ENCODE assay signal across 17 cellular contexts in the genomic region with DNA sequence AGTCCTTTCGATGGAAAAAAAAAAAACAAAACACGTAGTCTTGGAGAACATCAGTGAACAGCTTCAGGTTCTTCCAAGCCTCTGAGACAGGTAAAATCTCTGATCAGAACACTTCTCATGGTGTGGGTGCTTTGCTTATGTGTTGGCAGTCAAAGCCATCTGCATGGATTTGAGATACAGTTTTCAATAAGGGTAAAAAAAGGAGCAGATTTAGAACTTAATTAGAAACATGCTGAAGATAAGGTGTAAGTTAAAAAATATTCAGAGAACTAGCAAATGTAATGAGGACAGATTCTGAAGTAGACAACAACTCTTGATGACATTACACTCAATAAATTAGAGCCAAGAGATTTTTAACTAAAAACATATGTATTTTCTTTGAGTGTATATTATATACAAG.
DNase-seq lines count a peak whose midpoint lies in the region; ATAC-seq and TF ChIP-seq lines count a peak whose summit lies in the region.
"Had no signal": no experiment of that assay in that cellular context is flagged by ENCODE, and none has a peak within 500 bp of the region (broad histone marks: within the 10 kb centered on the region; RNA-seq: fewer than 3 reads in every experiment).

No MANE protein-coding gene starts in this region.

- H3K4me3 Mint-ChIP-seq in GM23338: no peak overlapping the region
- H3K4me3 Mint-ChIP-seq: B cell; CD4-positive, alpha-beta T cell; CD8-positive, alpha-beta T cell had no signal

- no peak overlapping the region for H3K4me3 ChIP-seq in GM23338
- H3K4me3 ChIP-seq: A549; BLaER1 treated with 17β-estradiol and CSF1 and Interleukin-3, amounts not matched to agents 10 nM and 100 nM had no signal

- H3K9me3 Mint-ChIP-seq in GM23338: no peaks in the 10 kb centered on the region

- no peak overlapping the region for H3K27ac Mint-ChIP-seq in GM23338
- H3K27ac Mint-ChIP-seq: B cell; CD4-positive, alpha-beta T cell; CD8-positive, alpha-beta T cell had no signal

- H3K36me3 Mint-ChIP-seq in GM23338 (ENCODE audit: low read depth): no peaks in the 10 kb centered on the region
- H3K36me3 Mint-ChIP-seq: CD8-positive, alpha-beta T cell had no signal

- no peaks in the 10 kb centered on the region for H3K27me3 ChIP-seq in GM23338 (ENCODE audit: insufficient read depth)
- H3K27me3 ChIP-seq: BLaER1 treated with 17β-estradiol and CSF1 and Interleukin-3, amounts not matched to agents 10 nM and 100 nM had no signal

- H3K4me2 ChIP-seq in GM23338: no peak overlapping the region
- H3K4me2 ChIP-seq: A549; BLaER1 treated with 17β-estradiol and CSF1 and Interleukin-3, amounts not matched to agents 10 nM and 100 nM had no signal

- H4K20me1 ChIP-seq in GM23338 (replicated peaks; ENCODE audit: insufficient read depth): no peaks in the 10 kb centered on the region
- H4K20me1 ChIP-seq: BLaER1 treated with 17β-estradiol and CSF1 and Interleukin-3, amounts not matched to agents 10 nM and 100 nM had no signal

- no peak for ATAC-seq in GM23338
- ATAC-seq in SK-N-SH treated with all-trans-retinoic acid at 6 μM for 48 hours: no peak
- no peak for ATAC-seq in stimulated activated naive CD8-positive, alpha-beta T cell treated with anti-CD3 and anti-CD28 coated beads, Interleukin-15, Interleukin-2, amounts not matched to agents 100 U/mL and 50 U/mL, for 24 hours
- ATAC-seq in GM21360 (IDR thresholded peaks at IDR 0.05; ENCODE audit: unreplicated experiment): no peak
- ATAC-seq: A549; CD8-positive, alpha-beta T cell had no signal

- no peaks in the 10 kb centered on the region for H3K4me1 ChIP-seq in GM23338 (ENCODE audit: insufficient read depth)
- H3K4me1 ChIP-seq: A549; BLaER1 treated with 17β-estradiol and CSF1 and Interleukin-3, amounts not matched to agents 10 nM and 100 nM; Caco-2 had no signal

- H3K9me2 ChIP-seq in GM23338 (ENCODE audit: insufficient read depth): no peaks in the 10 kb centered on the region; the same call in 1 of the 2 replicates

- TF ChIP-seq CTCF in GM23338 (conservative IDR thresholded peaks at IDR 0.05; ENCODE audit: low read depth in 2 of 2): no peak

- H3K4me1 Mint-ChIP-seq in GM23338: no peaks in the 10 kb centered on the region
- H3K4me1 Mint-ChIP-seq: B cell had no signal

- no peaks in the 10 kb centered on the region for H3K79me2 ChIP-seq in GM23338 (replicated peaks; ENCODE audit: insufficient read depth)

- H2AFZ ChIP-seq in GM23338: peak overlapping the region; percentile 41; the same call in 1 of the 2 replicates

- H3K27ac ChIP-seq in GM23338 (ENCODE audit: low read depth): no peak overlapping the region
- H3K27ac ChIP-seq: 22Rv1; A549; BLaER1 treated with 17β-estradiol and CSF1 and Interleukin-3, amounts not matched to agents 10 nM and 100 nM; C4-2B had no signal

- H3K27me3 Mint-ChIP-seq in GM23338 (ENCODE audit: insufficient read depth, low read depth, poor library complexity): no peaks in the 10 kb centered on the region
- H3K27me3 Mint-ChIP-seq: B cell; CD4-positive, alpha-beta T cell had no signal

- no peaks in the 10 kb centered on the region for H3F3A ChIP-seq in GM23338 (replicated peaks; ENCODE audit: low read depth)

- H3K36me3 ChIP-seq in GM23338 (ENCODE audit: insufficient read depth): no peaks in the 10 kb centered on the region
- H3K36me3 ChIP-seq: BLaER1 treated with 17β-estradiol and CSF1 and Interleukin-3, amounts not matched to agents 10 nM and 100 nM had no signal

- DNase-seq in GM23338 (ENCODE audit: low spot score) (no peak), SK-N-DZ (ENCODE audit: low spot score) (peak; percentile 93)
- no peak for DNase-seq in stimulated activated naive CD8-positive, alpha-beta T cell treated with anti-CD3 and anti-CD28 coated beads, Interleukin-15, Interleukin-2, amounts not matched to agents 100 U/mL and 50 U/mL, for 24 hours
- DNase-seq: AML-193; Caco-2; Calu3; CD4-positive, alpha-beta T cell; CD8-positive, alpha-beta T cell; DMS79 treated with DMSO at 0.1 percent for 48 hours; GF-D8 had no signal

TF ChIP-seq in GM23338, 12 proteins besides CTCF, POLR2A, EP300 and RAD21:
- TF ChIP-seq EZH2 (IDR thresholded peaks at IDR 0.05; ENCODE audit: low read depth, unreplicated experiment): no peak
- no peak for TF ChIP-seq POLR2AphosphoS5 (IDR thresholded peaks at IDR 0.05; ENCODE audit: low read depth)
- TF ChIP-seq ZNF114 (CRISPR knock-in tag; IDR thresholded peaks at IDR 0.05): no peak
- no peak for TF ChIP-seq CREB1 (CRISPR knock-in tag; IDR thresholded peaks at IDR 0.05; ENCODE audit: low read depth)

TF ChIP-seq in SK-N-SH treated with all-trans-retinoic acid at 6 μM for 48 hours, 23 proteins besides CTCF, POLR2A, EP300 and RAD21:
- TF ChIP-seq, protein P1, sequence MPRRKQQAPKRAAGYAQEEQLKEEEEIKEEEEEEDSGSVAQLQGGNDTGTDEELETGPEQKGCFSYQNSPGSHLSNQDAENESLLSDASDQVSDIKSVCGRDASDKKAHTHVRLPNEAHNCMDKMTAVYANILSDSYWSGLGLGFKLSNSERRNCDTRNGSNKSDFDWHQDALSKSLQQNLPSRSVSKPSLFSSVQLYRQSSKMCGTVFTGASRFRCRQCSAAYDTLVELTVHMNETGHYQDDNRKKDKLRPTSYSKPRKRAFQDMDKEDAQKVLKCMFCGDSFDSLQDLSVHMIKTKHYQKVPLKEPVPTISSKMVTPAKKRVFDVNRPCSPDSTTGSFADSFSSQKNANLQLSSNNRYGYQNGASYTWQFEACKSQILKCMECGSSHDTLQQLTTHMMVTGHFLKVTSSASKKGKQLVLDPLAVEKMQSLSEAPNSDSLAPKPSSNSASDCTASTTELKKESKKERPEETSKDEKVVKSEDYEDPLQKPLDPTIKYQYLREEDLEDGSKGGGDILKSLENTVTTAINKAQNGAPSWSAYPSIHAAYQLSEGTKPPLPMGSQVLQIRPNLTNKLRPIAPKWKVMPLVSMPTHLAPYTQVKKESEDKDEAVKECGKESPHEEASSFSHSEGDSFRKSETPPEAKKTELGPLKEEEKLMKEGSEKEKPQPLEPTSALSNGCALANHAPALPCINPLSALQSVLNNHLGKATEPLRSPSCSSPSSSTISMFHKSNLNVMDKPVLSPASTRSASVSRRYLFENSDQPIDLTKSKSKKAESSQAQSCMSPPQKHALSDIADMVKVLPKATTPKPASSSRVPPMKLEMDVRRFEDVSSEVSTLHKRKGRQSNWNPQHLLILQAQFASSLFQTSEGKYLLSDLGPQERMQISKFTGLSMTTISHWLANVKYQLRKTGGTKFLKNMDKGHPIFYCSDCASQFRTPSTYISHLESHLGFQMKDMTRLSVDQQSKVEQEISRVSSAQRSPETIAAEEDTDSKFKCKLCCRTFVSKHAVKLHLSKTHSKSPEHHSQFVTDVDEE (CRISPR knock-in tag; IDR thresholded peaks at IDR 0.05): peak; percentile 51; the same call in 1 of the 2 replicates
- TF ChIP-seq, protein P2, sequence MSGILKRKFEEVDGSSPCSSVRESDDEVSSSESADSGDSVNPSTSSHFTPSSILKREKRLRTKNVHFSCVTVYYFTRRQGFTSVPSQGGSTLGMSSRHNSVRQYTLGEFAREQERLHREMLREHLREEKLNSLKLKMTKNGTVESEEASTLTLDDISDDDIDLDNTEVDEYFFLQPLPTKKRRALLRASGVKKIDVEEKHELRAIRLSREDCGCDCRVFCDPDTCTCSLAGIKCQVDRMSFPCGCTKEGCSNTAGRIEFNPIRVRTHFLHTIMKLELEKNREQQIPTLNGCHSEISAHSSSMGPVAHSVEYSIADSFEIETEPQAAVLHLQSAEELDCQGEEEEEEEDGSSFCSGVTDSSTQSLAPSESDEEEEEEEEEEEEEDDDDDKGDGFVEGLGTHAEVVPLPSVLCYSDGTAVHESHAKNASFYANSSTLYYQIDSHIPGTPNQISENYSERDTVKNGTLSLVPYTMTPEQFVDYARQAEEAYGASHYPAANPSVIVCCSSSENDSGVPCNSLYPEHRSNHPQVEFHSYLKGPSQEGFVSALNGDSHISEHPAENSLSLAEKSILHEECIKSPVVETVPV (CRISPR knock-in tag; IDR thresholded peaks at IDR 0.05): no peak
- TF ChIP-seq TCF4 (CRISPR knock-in tag; IDR thresholded peaks at IDR 0.05; ENCODE audit: borderline replicate concordance): peak; percentile 77
